35 cellular contexts compared by ENCODE assay signal in genomic region chr20:24141111-24141510, GRCh38.
"Had no signal": no experiment of that assay in that cellular context is flagged by ENCODE, and none has a peak within 500 bp of the region (broad histone marks: within the 10 kb centered on the region; RNA-seq: fewer than 3 reads in every experiment).

No MANE protein-coding gene starts in this region.

- H3K9me3 Mint-ChIP-seq: activated CD4-positive, alpha-beta T cell treated with anti-CD3 and anti-CD28 coated beads, Interleukin-2, amount 10 ng/mL, durations not matched to agents 24 days and 14 days; activated naive CD4-positive, alpha-beta T cell treated with anti-CD3 and anti-CD28 coated beads, Interleukin-2, amount 50 U/mL, for 24 hours; central memory CD8-positive, alpha-beta T cell had no signal

- H3K27me3 Mint-ChIP-seq: activated CD4-positive, alpha-beta T cell treated with anti-CD3 and anti-CD28 coated beads, Interleukin-2, amount 10 ng/mL, durations not matched to agents 24 days and 14 days; activated naive CD4-positive, alpha-beta T cell treated with anti-CD3 and anti-CD28 coated beads, Interleukin-2, amount 50 U/mL, for 24 hours; activated T-cell treated with anti-CD3 and anti-CD28 coated beads, Interleukin-2, amount 50 U/mL, for 24 hours; central memory CD8-positive, alpha-beta T cell had no signal

- H3K27ac ChIP-seq: ascending aorta, cardiac muscle cell, VCaP had no signal

- H3K9me3 ChIP-seq: ascending aorta had no signal

- H3K27ac Mint-ChIP-seq: activated B cell treated with CpG ODN at 0.5 μM for 24 hours; activated CD4-positive, alpha-beta memory T cell treated with anti-CD3 and anti-CD28 coated beads, Interleukin-2, amount 10 ng/mL, durations not matched to agents 7 days and 5 days; activated CD4-positive, alpha-beta T cell treated with anti-CD3 and anti-CD28 coated beads, Interleukin-2, amount 10 ng/mL, durations not matched to agents 24 days and 14 days; activated CD8-positive, alpha-beta memory T cell treated with anti-CD3 and anti-CD28 coated beads, Interleukin-2, amount 10 ng/mL, durations not matched to agents 7 days and 5 days; activated CD8-positive, alpha-beta T cell treated with anti-CD3 and anti-CD28 coated beads, Interleukin-2, amount 10 ng/mL, durations not matched to agents 7 days and 5 days; activated naive CD4-positive, alpha-beta T cell treated with anti-CD3 and anti-CD28 coated beads, Interleukin-2, amount 10 ng/mL, durations not matched to agents 7 days and 5 days; activated naive CD4-positive, alpha-beta T cell treated with anti-CD3 and anti-CD28 coated beads, Interleukin-2, amount 50 U/mL, for 24 hours; activated naive CD8-positive, alpha-beta T cell; activated naive CD8-positive, alpha-beta T cell treated with anti-CD3 and anti-CD28 coated beads, Interleukin-2, amount 10 ng/mL, durations not matched to agents 7 days and 5 days; activated naive CD8-positive, alpha-beta T cell treated with anti-CD3 and anti-CD28 coated beads, Interleukin-2, amount 50 U/mL, for 24 hours; activated T-cell treated with anti-CD3 and anti-CD28 coated beads, Interleukin-2, amount 50 U/mL, for 24 hours; activated T-helper 2 cell treated with anti-CD3 and anti-CD28 coated beads, Interferon-gamma antibody, Interleukin-2, Interleukin-4, amounts not matched to agents 10 μg/mL and 5 μg/mL and 100 μg/mL, durations not matched to agents 14 hours and 24 hours and 36 hours; brain; T-helper 1 cell treated with Interleukin-12 subunit alpha and Interleukin-12 subunit beta and Interleukin-4 antibody, amounts not matched to agents 30 μg/mL and 1 μg/mL, for 36 hours; T-helper 2 cell treated with Interferon-gamma antibody and Interleukin-4, amounts not matched to agents 5 μg/mL and 100 μg/mL, for 36 hours had no signal

- H3K4me3 ChIP-seq: ascending aorta, cardiac muscle cell had no signal

- H3K4me3 Mint-ChIP-seq: activated B cell treated with CpG ODN at 0.5 μM for 24 hours; activated CD4-positive, alpha-beta memory T cell treated with anti-CD3 and anti-CD28 coated beads, Interleukin-2, amount 10 ng/mL, durations not matched to agents 7 days and 5 days; activated CD4-positive, alpha-beta T cell treated with anti-CD3 and anti-CD28 coated beads, Interleukin-2, amount 10 ng/mL, durations not matched to agents 24 days and 14 days; activated CD8-positive, alpha-beta memory T cell treated with anti-CD3 and anti-CD28 coated beads, Interleukin-2, amount 10 ng/mL, durations not matched to agents 7 days and 5 days; activated CD8-positive, alpha-beta T cell treated with anti-CD3 and anti-CD28 coated beads, Interleukin-2, amount 10 ng/mL, durations not matched to agents 7 days and 5 days; activated naive CD4-positive, alpha-beta T cell treated with anti-CD3 and anti-CD28 coated beads, Interleukin-2, amount 10 ng/mL, durations not matched to agents 7 days and 5 days; activated naive CD4-positive, alpha-beta T cell treated with anti-CD3 and anti-CD28 coated beads, Interleukin-2, amount 50 U/mL, for 24 hours; activated naive CD8-positive, alpha-beta T cell; activated naive CD8-positive, alpha-beta T cell treated with anti-CD3 and anti-CD28 coated beads, Interleukin-2, amount 10 ng/mL, durations not matched to agents 7 days and 5 days; activated naive CD8-positive, alpha-beta T cell treated with anti-CD3 and anti-CD28 coated beads, Interleukin-2, amount 50 U/mL, for 24 hours; activated T-cell treated with anti-CD3 and anti-CD28 coated beads, Interleukin-2, amount 50 U/mL, for 24 hours; brain; central memory CD8-positive, alpha-beta T cell; T-helper 1 cell treated with Interleukin-12 subunit alpha and Interleukin-12 subunit beta and Interleukin-4 antibody, amounts not matched to agents 30 μg/mL and 1 μg/mL, for 36 hours; T-helper 2 cell treated with Interferon-gamma antibody and Interleukin-4, amounts not matched to agents 5 μg/mL and 100 μg/mL, for 36 hours had no signal

- H3K36me3 ChIP-seq: ascending aorta, cardiac muscle cell had no signal

- ATAC-seq: activated CD8-positive, alpha-beta memory T cell treated with anti-CD3 and anti-CD28 coated beads, Interleukin-2, amount 10 ng/mL, durations not matched to agents 7 days and 5 days; activated CD8-positive, alpha-beta T cell treated with anti-CD3 and anti-CD28 coated beads, Interleukin-2, amount 10 ng/mL, durations not matched to agents 7 days and 5 days; activated naive CD8-positive, alpha-beta T cell treated with anti-CD3 and anti-CD28 coated beads, Interleukin-2, amount 50 U/mL, for 24 hours had no signal

- H3K27me3 ChIP-seq: ascending aorta, cardiac muscle cell had no signal

- H3K4me1 Mint-ChIP-seq: activated B cell treated with CpG ODN at 0.5 μM for 24 hours; activated CD4-positive, alpha-beta memory T cell treated with anti-CD3 and anti-CD28 coated beads, Interleukin-2, amount 10 ng/mL, durations not matched to agents 7 days and 5 days; activated CD4-positive, alpha-beta T cell treated with anti-CD3 and anti-CD28 coated beads, Interleukin-2, amount 10 ng/mL, durations not matched to agents 24 days and 14 days; activated naive CD4-positive, alpha-beta T cell treated with anti-CD3 and anti-CD28 coated beads, Interleukin-2, amount 10 ng/mL, durations not matched to agents 7 days and 5 days; activated naive CD4-positive, alpha-beta T cell treated with anti-CD3 and anti-CD28 coated beads, Interleukin-2, amount 50 U/mL, for 24 hours; activated naive CD8-positive, alpha-beta T cell treated with anti-CD3 and anti-CD28 coated beads, Interleukin-2, amount 50 U/mL, for 24 hours; brain had no signal

- H3K4me1 ChIP-seq: ascending aorta had no signal

- DNase-seq: activated B cell treated with CpG ODN at 0.5 μM for 24 hours; activated CD4-positive, alpha-beta memory T cell treated with anti-CD3 and anti-CD28 coated beads, Interleukin-2, amount 10 ng/mL, durations not matched to agents 7 days and 5 days; activated CD4-positive, alpha-beta T cell treated with anti-CD3 and anti-CD28 coated beads for 4 hours; activated CD4-positive, alpha-beta T cell treated with anti-CD3 and anti-CD28 coated beads, Interleukin-2, amount 10 ng/mL, durations not matched to agents 24 days and 14 days; activated CD4-positive, alpha-beta T cell treated with anti-CD3 and anti-CD28 coated beads, Interleukin-2, amount 50 U/mL, for 1 hour; activated CD4-positive, alpha-beta T cell treated with anti-CD3 and anti-CD28 coated beads, Interleukin-2, amount 50 U/mL, for 4 hours; activated CD4-positive, CD25-positive, alpha-beta regulatory T cell treated with anti-CD3 and anti-CD28 coated beads, Interleukin-2, amount 50 U/mL, for 72 hours; activated CD8-positive, alpha-beta memory T cell treated with anti-CD3 and anti-CD28 coated beads for 24 hours; activated CD8-positive, alpha-beta memory T cell treated with anti-CD3 and anti-CD28 coated beads, Interleukin-2, amount 10 ng/mL, durations not matched to agents 7 days and 5 days; activated CD8-positive, alpha-beta memory T cell treated with anti-CD3 and anti-CD28 coated beads, Interleukin-2, amount 50 U/mL, for 48 hours; activated CD8-positive, alpha-beta T cell treated with anti-CD3 and anti-CD28 coated beads, Interleukin-2, amount 10 ng/mL, durations not matched to agents 7 days and 5 days; activated effector memory CD4-positive, alpha-beta T cell treated with Interleukin-2 at 50 U/mL for 16 hours; activated gamma-delta T cell; activated naive CD4-positive, alpha-beta T cell treated with anti-CD3 and anti-CD28 coated beads, Interleukin-2, amount 10 ng/mL, durations not matched to agents 7 days and 5 days; activated naive CD4-positive, alpha-beta T cell treated with Interleukin-2 at 50 U/mL for 16 hours; activated naive CD8-positive, alpha-beta T cell treated with anti-CD3 and anti-CD28 coated beads, Interleukin-2, amount 10 ng/mL, durations not matched to agents 7 days and 5 days; activated naive CD8-positive, alpha-beta T cell treated with anti-CD3 and anti-CD28 coated beads, Interleukin-2, amount 50 U/mL, for 24 hours; activated T-cell treated with anti-CD3 and anti-CD28 coated beads, Interleukin-2, amount 50 U/mL, for 24 hours; activated T-cell treated with anti-CD3 and anti-CD28 coated beads, Interleukin-2, amount 50 U/mL, for 48 hours; amygdala; anterior cingulate cortex; caudate nucleus; cerebellar nuclear complex; T-helper 2 cell; T-helper 9 cell had no signal

- H3K36me3 Mint-ChIP-seq: activated naive CD4-positive, alpha-beta T cell treated with anti-CD3 and anti-CD28 coated beads, Interleukin-2, amount 10 ng/mL, durations not matched to agents 7 days and 5 days; activated naive CD4-positive, alpha-beta T cell treated with anti-CD3 and anti-CD28 coated beads, Interleukin-2, amount 50 U/mL, for 24 hours; brain had no signal
